10 cellular contexts compared by ENCODE assay signal in genomic region chr5:1312993-1313833, GRCh38. TPM values are rescaled to one million over a fixed set of nuclear protein-coding genes. Genes with fewer than 3 reads are reported as not detected.
DNase-seq lines count a peak whose midpoint lies in the region; ATAC-seq and TF ChIP-seq lines count a peak whose summit lies in the region.
"Had no signal": no experiment of that assay in that cellular context is flagged by ENCODE, and none has a peak within 500 bp of the region (broad histone marks: within the 10 kb centered on the region; RNA-seq: fewer than 3 reads in every experiment).

No MANE protein-coding gene starts in this region.

- 56 to 79% (median 73%) methylated on average over 21 to 25 of the region's 25 CpGs for WGBS in stomach, 5 donors

- H3K27ac ChIP-seq in stomach = peak overlapping the region in 1 of 5 donors; percentile 91
- H3K27ac ChIP-seq in caudate nucleus (ENCODE audit: low read depth, low read length) = no peak overlapping the region

- peaks cover 0 to 11% (median 0%) of the 10 kb centered on the region in 3 donors for H3K27me3 ChIP-seq in stomach

- H3K4me3 ChIP-seq in stomach = no peak overlapping the region

- peaks cover 0 to 4% (median 2%) of the 10 kb centered on the region in 4 donors for H3K9me3 ChIP-seq in stomach
- H3K9me3 ChIP-seq: Caco-2 had no signal

- no peak for TF ChIP-seq CTCF in stomach (IDR thresholded peaks at IDR 0.05)

- no peak for TF ChIP-seq POLR2A in stomach (IDR thresholded peaks at IDR 0.05)

- H3K4me3 Mint-ChIP-seq in activated naive CD4-positive, alpha-beta T cell treated with anti-CD3 and anti-CD28 coated beads for 36 hours = peak overlapping the region; percentile 12

- intact Hi-C loops in activated naive CD4-positive, alpha-beta T cell treated with anti-CD3 and anti-CD28 coated beads for 36 hours (cut with micrococcal nuclease) = loop anchor here (10.0 kb wide), 1 partner anchor 482 kb away; the partner anchor contains the start of gene MRPL36
- intact Hi-C loops in stomach (cut with DNase I; ENCODE audit: low total_unique reads) = no loop called here

- no peak for TF ChIP-seq EP300 in stomach (IDR thresholded peaks at IDR 0.05)

- peaks cover 3 to 15% (median 12%) of the 10 kb centered on the region in 4 donors for H3K36me3 ChIP-seq in stomach

- peaks cover 19 to 38% (median 32%) of the 10 kb centered on the region in 4 donors for H3K4me1 ChIP-seq in stomach

- peak; percentile 61 for DNase-seq in activated naive CD4-positive, alpha-beta T cell treated with anti-CD3 and anti-CD28 coated beads for 36 hours
- no peak for DNase-seq in activated naive CD4-positive, alpha-beta T cell (lab: John Stamatoyannopoulos, UW)
- DNase-seq in NCI-H2081 (lab: John Stamatoyannopoulos, UW) (peak; percentile 79 to 86), stomach (peak; percentile 23), caudate nucleus (lab: John Stamatoyannopoulos, UW) (no peak), NCI-H2171 treated with DMSO at 0.1 percent for 48 hours (lab: John Stamatoyannopoulos, UW) (no peak)
- DNase-seq in activated effector memory CD4-positive, alpha-beta T cell treated with Interleukin-2 at 50 U/mL for 16 hours = peak; percentile 32

- peaks cover 75% of the 10 kb centered on the region for H3K4me1 Mint-ChIP-seq in activated naive CD4-positive, alpha-beta T cell treated with anti-CD3 and anti-CD28 coated beads for 36 hours (ENCODE audit: low read depth)

- peak; percentile 71 for ATAC-seq in HG02852 (IDR thresholded peaks at IDR 0.05; ENCODE audit: unreplicated experiment)

- no peaks in the 10 kb centered on the region for H3K27me3 Mint-ChIP-seq in activated naive CD4-positive, alpha-beta T cell treated with anti-CD3 and anti-CD28 coated beads for 36 hours (ENCODE audit: low read depth)

- peaks cover 9% of the 10 kb centered on the region for H3K9me3 Mint-ChIP-seq in activated naive CD4-positive, alpha-beta T cell treated with anti-CD3 and anti-CD28 coated beads for 36 hours

- peaks cover 6% of the 10 kb centered on the region for H3K36me3 Mint-ChIP-seq in activated naive CD4-positive, alpha-beta T cell treated with anti-CD3 and anti-CD28 coated beads for 36 hours (ENCODE audit: low read depth)

- CTCF ChIA-PET in activated naive CD4-positive, alpha-beta T cell treated with anti-CD3 and anti-CD28 coated beads for 36 hours (lab: Charles Lee) = no interaction called here

- H3K27ac Mint-ChIP-seq in activated naive CD4-positive, alpha-beta T cell treated with anti-CD3 and anti-CD28 coated beads for 36 hours = peak overlapping the region; percentile 46

RNA-seq across cellular contexts. Expression of gene TERT, which starts 18.3 kb away (rescaled TPM):
- 10 to 100 TPM; 10.1 to 13.1 TPM for total RNA-seq in activated naive CD4-positive, alpha-beta T cell treated with anti-CD3 and anti-CD28 coated beads for 36 hours
- total RNA-seq in stomach = 1 to 10 TPM in 1 of 5 donors, under 1 TPM in 1, not detected in 3; 0.37 to 4.0 TPM
- polyA plus RNA-seq in stomach = under 1 TPM in 2 of 3 donors, not detected in 1; 0.19 to 0.40 TPM
- polyA plus RNA-seq: liver had no signal

RNA-seq across cellular contexts. Expression of gene CLPTM1L, which starts 31.7 kb away (rescaled TPM):
- 10 to 100 TPM; 48.0 to 48.5 TPM for total RNA-seq in activated naive CD4-positive, alpha-beta T cell treated with anti-CD3 and anti-CD28 coated beads for 36 hours
- total RNA-seq in stomach = 100 to 1,000 TPM in 4 of 5 donors, 10 to 100 TPM in 1; 90.6 to 202 (median 183) TPM
- polyA plus RNA-seq in stomach = 10 to 100 TPM; 60.8 to 72.3 (median 61.9) TPM

Comparison
In these comparisons a context has a peak if more than half of its experiments do, and no peak if none do; other contexts are left out.
1. DNase-seq: peak in activated naive CD4-positive, alpha-beta T cell treated with anti-CD3 and anti-CD28 coated beads for 36 hours (single experiment), NCI-H2081 (2 of 2), activated effector memory CD4-positive, alpha-beta T cell treated with Interleukin-2 at 50 U/mL for 16 hours (single experiment) and stomach (single experiment); none in activated naive CD4-positive, alpha-beta T cell (0 of 4), caudate nucleus (0 of 61) and NCI-H2171 treated with DMSO at 0.1 percent for 48 hours (single experiment).